ENCODE assay signal across 1 cellular context in the genomic region with DNA sequence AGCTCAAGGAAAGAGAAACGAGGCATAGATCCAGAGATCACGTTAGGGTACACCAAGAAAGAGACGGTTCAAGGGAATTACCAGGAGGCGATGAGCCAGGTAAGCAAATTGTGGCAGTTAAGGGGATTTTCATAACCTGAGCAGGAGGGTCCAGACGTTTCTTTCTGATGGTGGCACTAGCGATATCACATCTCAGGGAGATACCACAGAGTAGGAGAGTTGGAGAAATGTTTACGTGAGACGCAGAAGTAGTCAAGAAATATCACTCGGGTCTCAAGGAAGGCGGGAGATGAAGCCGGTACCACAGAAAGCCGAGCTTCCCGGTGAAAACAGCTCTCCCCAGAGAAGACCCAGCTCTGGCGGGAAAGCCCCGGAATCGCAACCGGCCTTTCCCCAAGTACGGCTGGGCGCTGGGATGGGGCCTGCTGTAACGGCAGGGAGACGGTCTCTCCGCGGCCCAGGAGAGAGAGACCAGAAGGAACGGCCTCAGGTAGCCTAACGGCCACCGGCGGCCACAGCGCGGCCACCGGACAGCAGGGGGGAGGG.
TF ChIP-seq lines count a peak whose summit lies in the region.

No MANE protein-coding gene starts in this region.

TF ChIP-seq in K562, 482 proteins besides CTCF, POLR2A, EP300 and RAD21 (continued from another document and continues in another):
- TF ChIP-seq SAP30 (IDR thresholded peaks at IDR 0.05; ENCODE audit: borderline replicate concordance, insufficient read depth, low read depth, low read length, poor library complexity, severe bottlenecking) (peak; percentile 60), KDM5B (IDR thresholded peaks at IDR 0.05; ENCODE audit: insufficient replicate concordance, low read depth, low read length) (peak; percentile 75), LARP7 (IDR thresholded peaks at IDR 0.05) (no peak), IFI16 (CRISPR knock-in tag; IDR thresholded peaks at IDR 0.05) (no peak), TCF7L2 (IDR thresholded peaks at IDR 0.05; ENCODE audit: low read depth, low read length) (no peak), RBBP5 (IDR thresholded peaks at IDR 0.05; ENCODE audit: borderline replicate concordance, insufficient read depth, low read length, poor library complexity, severe bottlenecking) (no peak), SMARCE1 (IDR thresholded peaks at IDR 0.05) (no peak), ZNF830 (CRISPR knock-in tag; IDR thresholded peaks at IDR 0.05) (no peak), TCF3 (CRISPR knock-in tag; IDR thresholded peaks at IDR 0.05) (peak; percentile 26; the same call in 1 of the 2 replicates), TAF1 (IDR thresholded peaks at IDR 0.05; ENCODE audit: control insufficient read depth, extremely low read depth, insufficient read depth, low read length, severe bottlenecking) (peak; percentile 49), ZNF75A (CRISPR knock-in tag; IDR thresholded peaks at IDR 0.05) (no peak), ZNF561 (CRISPR knock-in tag; conservative IDR thresholded peaks at IDR 0.05) (no peak), NFIC (IDR thresholded peaks at IDR 0.05) (0 out of 2 replicates have a peak, but pooled peaks have one; percentile 11), ZFX (CRISPR knock-in tag; IDR thresholded peaks at IDR 0.05) (peak; percentile 77), ZNF24 (IDR thresholded peaks at IDR 0.05) (no peak), FIP1L1 (IDR thresholded peaks at IDR 0.05; ENCODE audit: low read depth, low read length, poor library complexity, severe bottlenecking) (no peak), U2AF2 (optimal IDR thresholded peaks at IDR 0.05; ENCODE audit: low read depth, low read length) (no peak), PCBP1 (IDR thresholded peaks at IDR 0.05; ENCODE audit: low read depth, low read length, poor library complexity, severe bottlenecking) (no peak), TRIM24 (IDR thresholded peaks at IDR 0.05) (no peak), STAG1 (CRISPR knock-in tag; IDR thresholded peaks at IDR 0.05; ENCODE audit: borderline replicate concordance) (no peak), CEBPG (CRISPR knock-in tag; IDR thresholded peaks at IDR 0.05) (no peak), CEBPG (tag; conservative IDR thresholded peaks at IDR 0.05 in 1 of 2, IDR thresholded peaks at IDR 0.05 in 1 of 2) (no peak), HDAC6 (IDR thresholded peaks at IDR 0.05; ENCODE audit: low read depth, low read length) (no peak), SOX6 (IDR thresholded peaks at IDR 0.05) (no peak), ZNF766 (CRISPR knock-in tag; conservative IDR thresholded peaks at IDR 0.05) (no peak), MAFK (IDR thresholded peaks at IDR 0.05; ENCODE audit: low read length) (no peak), BRCA1 (IDR thresholded peaks at IDR 0.05) (no peak), BRCA1 (CRISPR knock-in tag; IDR thresholded peaks at IDR 0.05) (no peak), ZNF316 (IDR thresholded peaks at IDR 0.05) (0 out of 2 replicates have a peak, but pooled peaks have one; percentile 34), PRMT5 (CRISPR knock-in tag; IDR thresholded peaks at IDR 0.05) (no peak), ARNT (IDR thresholded peaks at IDR 0.05) (0 out of 4 replicates have a peak, but pooled peaks of 1 of the 2 experiments have one; percentile 13), FOXP1 (CRISPR knock-in tag; IDR thresholded peaks at IDR 0.05) (no peak), SRSF3 (IDR thresholded peaks at IDR 0.05; ENCODE audit: insufficient read depth, low read length) (no peak)
- TF ChIP-seq, protein P1, sequence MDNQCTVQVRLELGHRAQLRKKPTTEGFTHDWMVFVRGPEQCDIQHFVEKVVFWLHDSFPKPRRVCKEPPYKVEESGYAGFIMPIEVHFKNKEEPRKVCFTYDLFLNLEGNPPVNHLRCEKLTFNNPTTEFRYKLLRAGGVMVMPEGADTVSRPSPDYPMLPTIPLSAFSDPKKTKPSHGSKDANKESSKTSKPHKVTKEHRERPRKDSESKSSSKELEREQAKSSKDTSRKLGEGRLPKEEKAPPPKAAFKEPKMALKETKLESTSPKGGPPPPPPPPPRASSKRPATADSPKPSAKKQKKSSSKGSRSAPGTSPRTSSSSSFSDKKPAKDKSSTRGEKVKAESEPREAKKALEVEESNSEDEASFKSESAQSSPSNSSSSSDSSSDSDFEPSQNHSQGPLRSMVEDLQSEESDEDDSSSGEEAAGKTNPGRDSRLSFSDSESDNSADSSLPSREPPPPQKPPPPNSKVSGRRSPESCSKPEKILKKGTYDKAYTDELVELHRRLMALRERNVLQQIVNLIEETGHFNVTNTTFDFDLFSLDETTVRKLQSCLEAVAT (IDR thresholded peaks at IDR 0.05): peak in 1 of 2 experiments; percentile 68; a peak in 2 of 4 replicates
- TF ChIP-seq, protein P2, sequence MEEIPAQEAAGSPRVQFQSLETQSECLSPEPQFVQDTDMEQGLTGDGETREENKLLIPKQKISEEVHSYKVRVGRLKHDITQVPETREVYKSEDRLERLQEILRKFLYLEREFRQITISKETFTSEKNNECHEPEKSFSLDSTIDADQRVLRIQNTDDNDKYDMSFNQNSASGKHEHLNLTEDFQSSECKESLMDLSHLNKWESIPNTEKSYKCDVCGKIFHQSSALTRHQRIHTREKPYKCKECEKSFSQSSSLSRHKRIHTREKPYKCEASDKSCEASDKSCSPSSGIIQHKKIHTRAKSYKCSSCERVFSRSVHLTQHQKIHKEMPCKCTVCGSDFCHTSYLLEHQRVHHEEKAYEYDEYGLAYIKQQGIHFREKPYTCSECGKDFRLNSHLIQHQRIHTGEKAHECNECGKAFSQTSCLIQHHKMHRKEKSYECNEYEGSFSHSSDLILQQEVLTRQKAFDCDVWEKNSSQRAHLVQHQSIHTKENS (CRISPR knock-in tag; IDR thresholded peaks at IDR 0.05): no peak
- TF ChIP-seq, protein P3, sequence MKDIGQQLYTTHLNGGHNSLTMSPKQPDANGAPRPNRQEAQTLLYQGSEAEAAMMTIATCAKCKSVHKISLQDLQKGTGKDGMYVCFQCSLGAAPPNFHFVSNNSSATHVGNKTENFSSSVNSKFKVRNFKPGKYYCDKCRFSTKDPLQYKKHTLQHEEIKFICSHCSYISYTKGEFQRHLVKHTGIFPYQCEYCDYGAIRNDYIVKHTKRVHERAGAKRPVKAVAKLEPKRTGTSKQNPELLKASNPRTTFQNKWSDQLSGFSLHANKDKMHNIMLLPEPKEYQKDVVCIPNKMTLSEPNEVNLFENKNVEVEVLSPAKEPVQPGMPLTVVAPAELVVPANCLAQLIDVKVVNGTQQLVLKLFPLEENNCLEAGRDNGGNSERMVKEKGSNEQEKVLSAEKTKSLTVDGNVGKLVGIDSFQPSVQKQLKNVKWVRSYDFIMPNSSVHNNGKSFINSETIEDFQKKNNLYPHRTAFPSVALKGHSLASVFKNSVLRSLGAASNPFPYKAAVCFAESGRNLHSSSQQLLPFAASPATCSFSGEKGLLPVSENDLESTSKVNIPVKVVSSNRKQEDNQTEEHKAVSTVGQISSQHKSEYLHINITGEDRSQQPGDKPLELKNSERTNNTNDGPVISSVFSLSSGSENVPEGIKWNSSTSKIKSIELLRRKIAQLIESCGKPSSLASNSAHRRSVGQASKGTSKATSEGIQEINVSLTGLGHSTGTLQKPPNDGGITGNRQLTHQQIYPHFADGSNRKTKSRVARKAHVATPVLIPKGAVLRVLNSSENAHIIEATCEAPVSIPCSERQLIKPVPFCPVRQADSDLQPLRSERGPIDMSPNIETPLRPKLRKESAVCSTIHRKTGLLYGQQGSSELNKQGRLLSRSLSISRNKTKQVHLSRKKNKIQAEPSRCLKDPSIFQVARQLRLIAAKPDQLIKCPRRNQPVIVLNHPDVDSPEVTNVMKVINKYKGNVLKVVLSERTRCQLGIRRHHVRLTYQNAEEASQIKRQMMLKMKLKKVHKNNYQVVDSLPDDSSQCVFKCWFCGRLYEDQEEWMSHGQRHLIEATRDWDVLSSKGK (CRISPR knock-in tag; IDR thresholded peaks at IDR 0.05): no peak
- TF ChIP-seq, protein P4, sequence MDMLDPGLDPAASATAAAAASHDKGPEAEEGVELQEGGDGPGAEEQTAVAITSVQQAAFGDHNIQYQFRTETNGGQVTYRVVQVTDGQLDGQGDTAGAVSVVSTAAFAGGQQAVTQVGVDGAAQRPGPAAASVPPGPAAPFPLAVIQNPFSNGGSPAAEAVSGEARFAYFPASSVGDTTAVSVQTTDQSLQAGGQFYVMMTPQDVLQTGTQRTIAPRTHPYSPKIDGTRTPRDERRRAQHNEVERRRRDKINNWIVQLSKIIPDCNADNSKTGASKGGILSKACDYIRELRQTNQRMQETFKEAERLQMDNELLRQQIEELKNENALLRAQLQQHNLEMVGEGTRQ (CRISPR knock-in tag; IDR thresholded peaks at IDR 0.05): no peak
- TF ChIP-seq, protein P5, sequence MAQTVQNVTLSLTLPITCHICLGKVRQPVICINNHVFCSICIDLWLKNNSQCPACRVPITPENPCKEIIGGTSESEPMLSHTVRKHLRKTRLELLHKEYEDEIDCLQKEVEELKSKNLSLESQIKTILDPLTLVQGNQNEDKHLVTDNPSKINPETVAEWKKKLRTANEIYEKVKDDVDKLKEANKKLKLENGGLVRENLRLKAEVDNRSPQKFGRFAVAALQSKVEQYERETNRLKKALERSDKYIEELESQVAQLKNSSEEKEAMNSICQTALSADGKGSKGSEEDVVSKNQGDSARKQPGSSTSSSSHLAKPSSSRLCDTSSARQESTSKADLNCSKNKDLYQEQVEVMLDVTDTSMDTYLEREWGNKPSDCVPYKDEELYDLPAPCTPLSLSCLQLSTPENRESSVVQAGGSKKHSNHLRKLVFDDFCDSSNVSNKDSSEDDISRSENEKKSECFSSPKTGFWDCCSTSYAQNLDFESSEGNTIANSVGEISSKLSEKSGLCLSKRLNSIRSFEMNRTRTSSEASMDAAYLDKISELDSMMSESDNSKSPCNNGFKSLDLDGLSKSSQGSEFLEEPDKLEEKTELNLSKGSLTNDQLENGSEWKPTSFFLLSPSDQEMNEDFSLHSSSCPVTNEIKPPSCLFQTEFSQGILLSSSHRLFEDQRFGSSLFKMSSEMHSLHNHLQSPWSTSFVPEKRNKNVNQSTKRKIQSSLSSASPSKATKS (CRISPR knock-in tag; IDR thresholded peaks at IDR 0.05): no peak
- TF ChIP-seq, protein P6, sequence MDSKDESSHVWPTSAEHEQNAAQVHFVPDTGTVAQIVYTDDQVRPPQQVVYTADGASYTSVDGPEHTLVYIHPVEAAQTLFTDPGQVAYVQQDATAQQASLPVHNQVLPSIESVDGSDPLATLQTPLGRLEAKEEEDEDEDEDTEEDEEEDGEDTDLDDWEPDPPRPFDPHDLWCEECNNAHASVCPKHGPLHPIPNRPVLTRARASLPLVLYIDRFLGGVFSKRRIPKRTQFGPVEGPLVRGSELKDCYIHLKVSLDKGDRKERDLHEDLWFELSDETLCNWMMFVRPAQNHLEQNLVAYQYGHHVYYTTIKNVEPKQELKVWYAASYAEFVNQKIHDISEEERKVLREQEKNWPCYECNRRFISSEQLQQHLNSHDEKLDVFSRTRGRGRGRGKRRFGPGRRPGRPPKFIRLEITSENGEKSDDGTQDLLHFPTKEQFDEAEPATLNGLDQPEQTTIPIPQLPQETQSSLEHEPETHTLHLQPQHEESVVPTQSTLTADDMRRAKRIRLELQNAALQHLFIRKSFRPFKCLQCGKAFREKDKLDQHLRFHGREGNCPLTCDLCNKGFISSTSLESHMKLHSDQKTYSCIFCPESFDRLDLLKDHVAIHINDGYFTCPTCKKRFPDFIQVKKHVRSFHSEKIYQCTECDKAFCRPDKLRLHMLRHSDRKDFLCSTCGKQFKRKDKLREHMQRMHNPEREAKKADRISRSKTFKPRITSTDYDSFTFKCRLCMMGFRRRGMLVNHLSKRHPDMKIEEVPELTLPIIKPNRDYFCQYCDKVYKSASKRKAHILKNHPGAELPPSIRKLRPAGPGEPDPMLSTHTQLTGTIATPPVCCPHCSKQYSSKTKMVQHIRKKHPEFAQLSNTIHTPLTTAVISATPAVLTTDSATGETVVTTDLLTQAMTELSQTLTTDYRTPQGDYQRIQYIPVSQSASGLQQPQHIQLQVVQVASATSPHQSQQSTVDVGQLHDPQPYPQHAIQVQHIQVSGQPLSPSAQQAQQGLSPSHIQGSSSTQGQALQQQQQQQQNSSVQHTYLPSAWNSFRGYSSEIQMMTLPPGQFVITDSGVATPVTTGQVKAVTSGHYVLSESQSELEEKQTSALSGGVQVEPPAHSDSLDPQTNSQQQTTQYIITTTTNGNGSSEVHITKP (IDR thresholded peaks at IDR 0.05; ENCODE audit: partially characterized antibody): no peak
- TF ChIP-seq, protein P7, sequence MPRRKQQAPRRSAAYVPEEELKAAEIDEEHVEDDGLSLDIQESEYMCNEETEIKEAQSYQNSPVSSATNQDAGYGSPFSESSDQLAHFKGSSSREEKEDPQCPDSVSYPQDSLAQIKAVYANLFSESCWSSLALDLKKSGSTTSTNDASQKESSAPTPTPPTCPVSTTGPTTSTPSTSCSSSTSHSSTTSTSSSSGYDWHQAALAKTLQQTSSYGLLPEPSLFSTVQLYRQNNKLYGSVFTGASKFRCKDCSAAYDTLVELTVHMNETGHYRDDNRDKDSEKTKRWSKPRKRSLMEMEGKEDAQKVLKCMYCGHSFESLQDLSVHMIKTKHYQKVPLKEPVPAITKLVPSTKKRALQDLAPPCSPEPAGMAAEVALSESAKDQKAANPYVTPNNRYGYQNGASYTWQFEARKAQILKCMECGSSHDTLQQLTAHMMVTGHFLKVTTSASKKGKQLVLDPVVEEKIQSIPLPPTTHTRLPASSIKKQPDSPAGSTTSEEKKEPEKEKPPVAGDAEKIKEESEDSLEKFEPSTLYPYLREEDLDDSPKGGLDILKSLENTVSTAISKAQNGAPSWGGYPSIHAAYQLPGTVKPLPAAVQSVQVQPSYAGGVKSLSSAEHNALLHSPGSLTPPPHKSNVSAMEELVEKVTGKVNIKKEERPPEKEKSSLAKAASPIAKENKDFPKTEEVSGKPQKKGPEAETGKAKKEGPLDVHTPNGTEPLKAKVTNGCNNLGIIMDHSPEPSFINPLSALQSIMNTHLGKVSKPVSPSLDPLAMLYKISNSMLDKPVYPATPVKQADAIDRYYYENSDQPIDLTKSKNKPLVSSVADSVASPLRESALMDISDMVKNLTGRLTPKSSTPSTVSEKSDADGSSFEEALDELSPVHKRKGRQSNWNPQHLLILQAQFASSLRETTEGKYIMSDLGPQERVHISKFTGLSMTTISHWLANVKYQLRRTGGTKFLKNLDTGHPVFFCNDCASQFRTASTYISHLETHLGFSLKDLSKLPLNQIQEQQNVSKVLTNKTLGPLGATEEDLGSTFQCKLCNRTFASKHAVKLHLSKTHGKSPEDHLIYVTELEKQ (CRISPR knock-in tag; IDR thresholded peaks at IDR 0.05): no peak
- TF ChIP-seq, protein P8, sequence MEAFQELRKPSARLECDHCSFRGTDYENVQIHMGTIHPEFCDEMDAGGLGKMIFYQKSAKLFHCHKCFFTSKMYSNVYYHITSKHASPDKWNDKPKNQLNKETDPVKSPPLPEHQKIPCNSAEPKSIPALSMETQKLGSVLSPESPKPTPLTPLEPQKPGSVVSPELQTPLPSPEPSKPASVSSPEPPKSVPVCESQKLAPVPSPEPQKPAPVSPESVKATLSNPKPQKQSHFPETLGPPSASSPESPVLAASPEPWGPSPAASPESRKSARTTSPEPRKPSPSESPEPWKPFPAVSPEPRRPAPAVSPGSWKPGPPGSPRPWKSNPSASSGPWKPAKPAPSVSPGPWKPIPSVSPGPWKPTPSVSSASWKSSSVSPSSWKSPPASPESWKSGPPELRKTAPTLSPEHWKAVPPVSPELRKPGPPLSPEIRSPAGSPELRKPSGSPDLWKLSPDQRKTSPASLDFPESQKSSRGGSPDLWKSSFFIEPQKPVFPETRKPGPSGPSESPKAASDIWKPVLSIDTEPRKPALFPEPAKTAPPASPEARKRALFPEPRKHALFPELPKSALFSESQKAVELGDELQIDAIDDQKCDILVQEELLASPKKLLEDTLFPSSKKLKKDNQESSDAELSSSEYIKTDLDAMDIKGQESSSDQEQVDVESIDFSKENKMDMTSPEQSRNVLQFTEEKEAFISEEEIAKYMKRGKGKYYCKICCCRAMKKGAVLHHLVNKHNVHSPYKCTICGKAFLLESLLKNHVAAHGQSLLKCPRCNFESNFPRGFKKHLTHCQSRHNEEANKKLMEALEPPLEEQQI (IDR thresholded peaks at IDR 0.05): no peak
- TF ChIP-seq, protein P9, sequence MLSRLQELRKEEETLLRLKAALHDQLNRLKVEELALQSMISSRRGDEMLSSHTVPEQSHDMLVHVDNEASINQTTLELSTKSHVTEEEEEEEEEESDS (CRISPR knock-in tag; IDR thresholded peaks at IDR 0.05): no peak
